Comparison of ENCODE assay signal across 9 cellular contexts in genomic region chr1:117607471-117607870, GRCh38. TPM values are rescaled to one million over a fixed set of nuclear protein-coding genes. Genes with fewer than 3 reads are reported as not detected.
DNase-seq lines count a peak whose midpoint lies in the region; ATAC-seq and TF ChIP-seq lines count a peak whose summit lies in the region.
"Had no signal": no experiment of that assay in that cellular context is flagged by ENCODE, and none has a peak within 500 bp of the region (broad histone marks: within the 10 kb centered on the region; RNA-seq: fewer than 3 reads in every experiment).

No MANE protein-coding gene starts in this region.

- no peak overlapping the region for H3K9ac ChIP-seq in mesendoderm (ENCODE audit: low read length)

- H3K18ac ChIP-seq in mesendoderm (ENCODE audit: low read length) = no peak overlapping the region

- H3K4me1 ChIP-seq in right cardiac atrium (ENCODE audit: control insufficient read depth, insufficient read depth, low read length) (peaks cover 12% of the 10 kb centered on the region), mesendoderm (ENCODE audit: control insufficient read depth, low read depth, low read length) (peaks cover under 1% of the 10 kb centered on the region), stomach (peaks cover 19 to 65% (median 55%) of the 10 kb centered on the region in 4 donors), HAP-1 (no peaks in the 10 kb centered on the region)

- H3K27ac Mint-ChIP-seq in activated T-cell treated with anti-CD3 and anti-CD28 coated beads, Interleukin-2, amount 50 U/mL, for 72 hours = peak overlapping the region; percentile 91

- H2BK5ac ChIP-seq in mesendoderm (ENCODE audit: low read length) = no peak overlapping the region

- H3K27ac ChIP-seq in right cardiac atrium (ENCODE audit: low read length) = peak overlapping the region; percentile 83
- no peak overlapping the region for H3K27ac ChIP-seq in mesendoderm (ENCODE audit: low read depth, low read length)
- H3K27ac ChIP-seq in stomach = peak overlapping the region; percentile 32 to 96 (median 91)
- H3K27ac ChIP-seq: cardiac muscle cell had no signal

- peaks cover 53% of the 10 kb centered on the region for H3K4me1 Mint-ChIP-seq in activated T-cell treated with anti-CD3 and anti-CD28 coated beads, Interleukin-2, amount 50 U/mL, for 72 hours (ENCODE audit: low read depth)

- peak overlapping the region; percentile 72 for H3K4me3 ChIP-seq in right cardiac atrium (ENCODE audit: low read length)
- H3K4me3 ChIP-seq in mesendoderm (ENCODE audit: low read length) = no peak overlapping the region
- peak overlapping the region; percentile 78 to 90 (median 84) for H3K4me3 ChIP-seq in stomach
- H3K4me3 ChIP-seq in HAP-1 = no peak overlapping the region

- peaks cover 8 to 13% of the 10 kb centered on the region in 2 donors for H3K36me3 Mint-ChIP-seq in activated T-cell treated with anti-CD3 and anti-CD28 coated beads, Interleukin-2, amount 50 U/mL, for 72 hours (ENCODE audit: insufficient read depth in 2 of 2)

- H3K4me2 ChIP-seq in mesendoderm (ENCODE audit: low read length) = no peak overlapping the region

- no peaks in the 10 kb centered on the region for H3K79me2 ChIP-seq in mesendoderm (ENCODE audit: control insufficient read depth, insufficient read depth, low read length)

- H3K23ac ChIP-seq in mesendoderm (ENCODE audit: low read length) = no peak overlapping the region

- no peak overlapping the region for H2BK120ac ChIP-seq in mesendoderm (ENCODE audit: low read depth, low read length)

- intact Hi-C loops in right cardiac atrium (cut with DNase I) = loop anchor here in 3 of 4 donors (2.0 to 10.0 kb wide), 5 partner anchors 67 to 151 kb away; no protein-coding TSS in a partner anchor
- intact Hi-C loops in cardiac septum (cut with DNase I) = loop anchor here (5.0 to 10.0 kb wide), 4 partner anchors 65 to 483 kb away; partner anchors contain the start of genes MAN1A2 and TRIM45
- intact Hi-C loops in stomach (cut with DNase I; ENCODE audit: low total_unique reads) = no loop called here

- no peaks in the 10 kb centered on the region for H3K79me1 ChIP-seq in mesendoderm (ENCODE audit: low read length)

- no peaks in the 10 kb centered on the region for H3K9me3 Mint-ChIP-seq in activated T-cell treated with anti-CD3 and anti-CD28 coated beads, Interleukin-2, amount 50 U/mL, for 72 hours

- no peak for TF ChIP-seq CTCF in stomach (IDR thresholded peaks at IDR 0.05)

- no peak for ATAC-seq in right cardiac atrium
- ATAC-seq in activated T-cell treated with anti-CD3 and anti-CD28 coated beads, Interleukin-2, amount 50 U/mL, for 72 hours (replicated peaks in 1 of 2) = peak; percentile 13 to 14
- ATAC-seq in HG03378 (IDR thresholded peaks at IDR 0.05; ENCODE audit: unreplicated experiment) = no peak
- no peak for ATAC-seq in HG02642 (IDR thresholded peaks at IDR 0.05; ENCODE audit: poor library complexity, unreplicated experiment)

- H3K9me3 ChIP-seq in right cardiac atrium (ENCODE audit: control insufficient read depth, low read length) (no peaks in the 10 kb centered on the region), stomach (no peaks in the 10 kb centered on the region), HAP-1 (no peaks in the 10 kb centered on the region)

- peaks cover 11% of the 10 kb centered on the region for H3K27me3 Mint-ChIP-seq in activated T-cell treated with anti-CD3 and anti-CD28 coated beads, Interleukin-2, amount 50 U/mL, for 72 hours (ENCODE audit: low read depth)

- DNase-seq in right cardiac atrium (peak in 1 of 3 donors; percentile 26), cardiac septum (ENCODE audit: low spot score) (no peak), mesendoderm (peak; percentile 74), stomach (peak; percentile 75), HAP-1 (ENCODE audit: low spot score in 2 of 2) (no peak)
- DNase-seq in activated T-cell treated with anti-CD3 and anti-CD28 coated beads, Interleukin-2, amount 50 U/mL, for 72 hours = peak; percentile 55 to 56

- H4K5ac ChIP-seq in mesendoderm (ENCODE audit: low read length) = no peak overlapping the region

- H3K27me3 ChIP-seq in right cardiac atrium (ENCODE audit: control insufficient read depth, insufficient read depth) (no peaks in the 10 kb centered on the region), mesendoderm (ENCODE audit: insufficient read depth, low read length, poor library complexity) (no peaks in the 10 kb centered on the region), stomach (no peaks in the 10 kb centered on the region), HAP-1 (ENCODE audit: low read depth) (peaks cover 17% of the 10 kb centered on the region)

- H2AK5ac ChIP-seq in mesendoderm (ENCODE audit: low read length) = no peak overlapping the region

- no peak overlapping the region for H3K56ac ChIP-seq in mesendoderm (ENCODE audit: low read length)

- H3K4me3 Mint-ChIP-seq in activated T-cell treated with anti-CD3 and anti-CD28 coated beads, Interleukin-2, amount 50 U/mL, for 72 hours = peak overlapping the region; percentile 94 to 98

- no peak overlapping the region for H4K8ac ChIP-seq in mesendoderm (ENCODE audit: low read depth, low read length)

- in situ Hi-C loops in HAP-1 (cut with MboI; ENCODE audit: low sequenced_read_pairs) = no loop called here

- TF ChIP-seq EP300 in stomach (IDR thresholded peaks at IDR 0.05) = no peak

- H2BK15ac ChIP-seq in mesendoderm (replicated peaks; ENCODE audit: low read depth) = no peak overlapping the region

- no peak for TF ChIP-seq POLR2A in stomach (IDR thresholded peaks at IDR 0.05)

- WGBS in right cardiac atrium = 10% methylated on average over 6 of the region's 6 CpGs
- WGBS in mesendoderm (ENCODE audit: extremely low coverage, insufficient coverage, low lambda C conversion rate) = no CpG with 5 or more reads among the region's 6 CpGs
- 10 to 22% (median 14%) methylated on average over 6 of the region's 6 CpGs for WGBS in stomach, 5 donors

- H3K36me3 ChIP-seq in mesendoderm (ENCODE audit: control insufficient read depth, insufficient read depth, low read length) = no peaks in the 10 kb centered on the region
- no peaks in the 10 kb centered on the region for H3K36me3 ChIP-seq in stomach
- H3K36me3 ChIP-seq in HAP-1 (replicated peaks) = no peaks in the 10 kb centered on the region
- H3K36me3 ChIP-seq: cardiac muscle cell had no signal

- H3K4ac ChIP-seq in mesendoderm (ENCODE audit: low read depth, low read length) = no peak overlapping the region

RNA-seq across cellular contexts. Expression of gene TENT5C, which starts 1.6 kb away (rescaled TPM):
- total RNA-seq in right cardiac atrium (10 to 100 TPM; 20.4 to 33.1 (median 31.7) TPM), cardiac septum (7.4 TPM), stomach (10 to 100 TPM in 4 of 5 donors, 1 to 10 TPM in 1; 9.0 to 28.1 (median 14.7) TPM)
- polyA plus RNA-seq in right cardiac atrium (9.5 TPM), stomach (1 to 10 TPM; 6.0 to 9.5 (median 8.3) TPM)
- total RNA-seq in activated T-cell treated with anti-CD3 and anti-CD28 coated beads, Interleukin-2, amount 50 U/mL, for 72 hours = 10 to 100 TPM; 22.5 to 36.3 TPM
- polyA plus RNA-seq in mesendoderm (2013, experiment 1 of 2) = 0.18 TPM
- polyA plus RNA-seq in mesendoderm (2013, experiment 2 of 2) = 0.22 TPM

Comparison
In these comparisons a context has a peak if more than half of its experiments do, and no peak if none do; other contexts are left out.
1. ATAC-seq: peak in activated T-cell treated with anti-CD3 and anti-CD28 coated beads, Interleukin-2, amount 50 U/mL, for 72 hours (2 of 2); none in right cardiac atrium (0 of 2), HG03378 (single experiment) and HG02642 (single experiment).
2. DNase-seq: peak in activated T-cell treated with anti-CD3 and anti-CD28 coated beads, Interleukin-2, amount 50 U/mL, for 72 hours (2 of 2), mesendoderm (single experiment) and stomach (single experiment); none in cardiac septum (single experiment) and HAP-1 (0 of 2).
3. H3K4me3 ChIP-seq: peak in right cardiac atrium (single experiment) and stomach (4 of 4); none in mesendoderm (single experiment) and HAP-1 (single experiment).